In the genomic region with DNA sequence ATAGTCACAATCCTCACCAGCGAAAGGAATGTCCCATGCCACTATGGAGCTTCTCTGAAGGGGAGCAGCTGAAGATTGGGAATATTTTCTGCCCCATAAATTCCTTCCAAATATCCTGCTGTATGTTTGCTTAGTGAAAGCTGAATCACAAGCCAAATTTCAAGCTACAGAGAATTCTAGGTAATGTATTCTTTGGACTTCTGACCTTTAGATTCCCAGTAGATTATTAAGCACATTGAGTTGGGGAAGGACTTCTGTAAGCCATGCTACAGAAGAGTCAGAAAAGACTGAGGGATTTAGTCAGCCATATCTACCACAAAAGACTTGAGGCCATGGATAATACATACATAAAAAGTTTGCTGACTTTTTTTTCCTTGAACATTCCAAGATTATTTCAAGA, we compare ENCODE assay signal across 17 cellular contexts.
DNase-seq lines count a peak whose midpoint lies in the region; ATAC-seq and TF ChIP-seq lines count a peak whose summit lies in the region.
"Had no signal": no experiment of that assay in that cellular context is flagged by ENCODE, and none has a peak within 500 bp of the region (broad histone marks: within the 10 kb centered on the region; RNA-seq: fewer than 3 reads in every experiment).

No MANE protein-coding gene starts in this region.

- H3K4me3 Mint-ChIP-seq in nephron = no peak overlapping the region
- no peak overlapping the region for H3K4me3 Mint-ChIP-seq in stimulated activated naive B cell treated with anti-CD40 and anti-IgM and Interleukin-4, amounts not matched to agents 10 μg/mL and 1 μg/mL and 100 μg/mL, for 72 hours
- no peak overlapping the region for H3K4me3 Mint-ChIP-seq in endothelial cell (ENCODE audit: unreplicated experiment)
- H3K4me3 Mint-ChIP-seq: CD4-positive, CD25-positive, alpha-beta regulatory T cell; CD8-positive, alpha-beta memory T cell; H9 had no signal

- TF ChIP-seq CTCF in Panc1 (IDR thresholded peaks at IDR 0.05) (no peak), nephron (IDR thresholded peaks at IDR 0.05; ENCODE audit: unreplicated experiment in 3 of 3) (no peak), endothelial cell (IDR thresholded peaks at IDR 0.05; ENCODE audit: unreplicated experiment) (no peak)

- in situ Hi-C loops in Panc1 (cut with HindIII; ENCODE audit: low pct_unique_long_range_greater_than_20kb, low sequenced_read_pairs) = no loop called here

- H3K9me3 Mint-ChIP-seq in nephron = no peaks in the 10 kb centered on the region
- H3K9me3 Mint-ChIP-seq in stimulated activated naive B cell treated with anti-CD40 and anti-IgM and Interleukin-4, amounts not matched to agents 10 μg/mL and 1 μg/mL and 100 μg/mL, for 72 hours = no peaks in the 10 kb centered on the region
- no peaks in the 10 kb centered on the region for H3K9me3 Mint-ChIP-seq in endothelial cell (ENCODE audit: unreplicated experiment)
- H3K9me3 Mint-ChIP-seq: H9 had no signal

- H3K4me1 Mint-ChIP-seq in nephron (no peaks in the 10 kb centered on the region), endothelial cell (ENCODE audit: unreplicated experiment) (no peaks in the 10 kb centered on the region)
- no peaks in the 10 kb centered on the region for H3K4me1 Mint-ChIP-seq in stimulated activated naive B cell treated with anti-CD40 and anti-IgM and Interleukin-4, amounts not matched to agents 10 μg/mL and 1 μg/mL and 100 μg/mL, for 72 hours
- H3K4me1 Mint-ChIP-seq: CD4-positive, CD25-positive, alpha-beta regulatory T cell; CD8-positive, alpha-beta memory T cell had no signal

- H3K27me3 Mint-ChIP-seq in nephron (ENCODE audit: low read depth) = no peaks in the 10 kb centered on the region
- no peaks in the 10 kb centered on the region for H3K27me3 Mint-ChIP-seq in stimulated activated naive B cell treated with anti-CD40 and anti-IgM and Interleukin-4, amounts not matched to agents 10 μg/mL and 1 μg/mL and 100 μg/mL, for 72 hours
- no peaks in the 10 kb centered on the region for H3K27me3 Mint-ChIP-seq in endothelial cell (ENCODE audit: unreplicated experiment)
- H3K27me3 Mint-ChIP-seq: CD4-positive, CD25-positive, alpha-beta regulatory T cell; CD8-positive, alpha-beta memory T cell had no signal

- CTCF ChIA-PET in Panc1 (lab: Charles Lee) = no interaction called here

- ATAC-seq in Panc1 = no peak
- no peak for ATAC-seq in HG02970 (IDR thresholded peaks at IDR 0.05; ENCODE audit: low FRiP score, unreplicated experiment)
- ATAC-seq in stimulated activated naive B cell treated with anti-CD40 and anti-IgM and Interleukin-4, amounts not matched to agents 10 μg/mL and 1 μg/mL and 100 μg/mL, for 72 hours (replicated peaks) = no peak

- DNase-seq in M059J (ENCODE audit: low read depth) = peak; percentile 9
- no peak for DNase-seq in Panc1 (ENCODE audit: low read depth, low spot score)
- peak; percentile 9 for DNase-seq in left kidney (ENCODE audit: low read depth, low spot score)
- DNase-seq in substantia nigra (lab: John Stamatoyannopoulos, UW) = no peak
- DNase-seq in stimulated activated naive B cell treated with anti-CD40 and anti-IgM and Interleukin-4, amounts not matched to agents 10 μg/mL and 1 μg/mL and 100 μg/mL, for 72 hours = no peak
- no peak for DNase-seq in endothelial cell (ENCODE audit: low spot score)
- DNase-seq: ACHN; BE2C; C1 segment of cervical spinal cord; CD4-positive, CD25-positive, alpha-beta regulatory T cell; CD8-positive, alpha-beta memory T cell; COR-L47; DMS79 treated with DMSO at 0.1 percent for 48 hours; GF-D8; H9 had no signal

- H3K27ac Mint-ChIP-seq in nephron (peak overlapping the region in 2 of 3 experiments; percentile 69 to 73), endothelial cell (ENCODE audit: unreplicated experiment) (no peak overlapping the region)
- no peak overlapping the region for H3K27ac Mint-ChIP-seq in stimulated activated naive B cell treated with anti-CD40 and anti-IgM and Interleukin-4, amounts not matched to agents 10 μg/mL and 1 μg/mL and 100 μg/mL, for 72 hours
- H3K27ac Mint-ChIP-seq: CD4-positive, CD25-positive, alpha-beta regulatory T cell; CD8-positive, alpha-beta memory T cell; H9 had no signal

- H3K4me1 ChIP-seq in Panc1 (ENCODE audit: control insufficient read depth, insufficient read depth, low read length) = no peaks in the 10 kb centered on the region
- H3K4me1 ChIP-seq: BE2C had no signal

- H3K27ac ChIP-seq in Panc1 (ENCODE audit: low read length) (peak overlapping the region; percentile 44; the same call in 1 of the 2 replicates), substantia nigra (ENCODE audit: low read depth, low read length, poor library complexity, severe bottlenecking) (no peak overlapping the region)

- intact Hi-C loops in Panc1 (cut with micrococcal nuclease; ENCODE audit: unreplicated experiment) = no loop called here

- no peaks in the 10 kb centered on the region for H3K36me3 ChIP-seq in Panc1 (ENCODE audit: control insufficient read depth, insufficient read depth, low read length)
- H3K36me3 ChIP-seq: BE2C had no signal

- POLR2A ChIA-PET in Panc1 (lab: Charles Lee) = no interaction called here

- BruUV-seq in Panc1 (replicated peaks; lab: Mats Ljungman, UMichigan) = no TSS peak

- no peaks in the 10 kb centered on the region for H3K27me3 ChIP-seq in Panc1 (ENCODE audit: control insufficient read depth, insufficient read depth, low read length)
- H3K27me3 ChIP-seq: BE2C had no signal

- H3K4me3 ChIP-seq in Panc1 (ENCODE audit: low read depth in 2 of 2, low read length in 2 of 2) = no peak overlapping the region

- H3K36me3 Mint-ChIP-seq in nephron (ENCODE audit: low read depth) (no peaks in the 10 kb centered on the region), endothelial cell (ENCODE audit: low read depth, unreplicated experiment) (no peaks in the 10 kb centered on the region)
- no peaks in the 10 kb centered on the region for H3K36me3 Mint-ChIP-seq in stimulated activated naive B cell treated with anti-CD40 and anti-IgM and Interleukin-4, amounts not matched to agents 10 μg/mL and 1 μg/mL and 100 μg/mL, for 72 hours
- H3K36me3 Mint-ChIP-seq: CD4-positive, CD25-positive, alpha-beta regulatory T cell; CD8-positive, alpha-beta memory T cell had no signal

- H3K9me3 ChIP-seq in Panc1 (ENCODE audit: control insufficient read depth, insufficient read depth, low read depth, low read length) = no peaks in the 10 kb centered on the region
- H3K9me3 ChIP-seq: BE2C had no signal

Comparison
In these comparisons a context has a peak if more than half of its experiments do, and no peak if none do; other contexts are left out.
1. DNase-seq: peak in M059J (single experiment) and left kidney (single experiment); none in Panc1 (single experiment), substantia nigra (0 of 49), stimulated activated naive B cell treated with anti-CD40 and anti-IgM and Interleukin-4, amounts not matched to agents 10 μg/mL and 1 μg/mL and 100 μg/mL, for 72 hours (single experiment) and endothelial cell (single experiment).
2. H3K27ac Mint-ChIP-seq: peak in nephron (2 of 3); none in stimulated activated naive B cell treated with anti-CD40 and anti-IgM and Interleukin-4, amounts not matched to agents 10 μg/mL and 1 μg/mL and 100 μg/mL, for 72 hours (single experiment) and endothelial cell (single experiment).